ENCODE assay signal across 8 cellular contexts in genomic region chr2:113602869-113603466, GRCh38. TPM values are rescaled to one million over a fixed set of nuclear protein-coding genes. Genes with fewer than 3 reads are reported as not detected.
DNase-seq lines count a peak whose midpoint lies in the region; ATAC-seq and TF ChIP-seq lines count a peak whose summit lies in the region.

No MANE protein-coding gene starts in this region.

- TF ChIP-seq CTCF in WERI-Rb-1 (IDR thresholded peaks at IDR 0.05; ENCODE audit: low read depth, low read length) (no peak), heart right ventricle (IDR thresholded peaks at IDR 0.05) (no peak)

- no peaks in the 10 kb centered on the region for H3K36me3 ChIP-seq in WERI-Rb-1
- peaks cover 0 to 4% (median 0%) of the 10 kb centered on the region in 9 donors for H3K36me3 ChIP-seq in heart right ventricle
- H3K36me3 ChIP-seq in skeletal muscle tissue (ENCODE audit: control insufficient read depth in 3 of 3, insufficient read depth in 3 of 3, low read length in 3 of 3), result no peaks in the 10 kb centered on the region

- peak overlapping the region; percentile 67 for H3K27ac ChIP-seq in WERI-Rb-1
- H3K27ac ChIP-seq in heart right ventricle, result peak overlapping the region in 9 of 10 donors; percentile 58 to 96 (median 74)
- peak overlapping the region; percentile 88 for H3K27ac ChIP-seq in skeletal muscle tissue (ENCODE audit: low read depth, low read length)

- H3K9ac ChIP-seq in skeletal muscle tissue (ENCODE audit: low read depth in 1 of 3, low read length in 3 of 3), result peak overlapping the region; percentile 80 to 89 (median 82)

- ATAC-seq in GM21360 (IDR thresholded peaks at IDR 0.05; ENCODE audit: unreplicated experiment) (peak; percentile 15), heart right ventricle (peak; percentile 61 to 89 (median 83)), HG03342 (IDR thresholded peaks at IDR 0.05; ENCODE audit: unreplicated experiment) (no peak), HG02610 (IDR thresholded peaks at IDR 0.05; ENCODE audit: unreplicated experiment) (no peak)

- DNase-seq in WERI-Rb-1 (no peak), heart right ventricle (no peak), NCI-H146 (lab: John Stamatoyannopoulos, UW) (no peak), UCSD-AML1 (lab: John Stamatoyannopoulos, UW; ENCODE audit: unreplicated experiment) (no peak)

- H3K4me3 ChIP-seq in WERI-Rb-1 (ENCODE audit: low read depth, low read length) (peak overlapping the region; percentile 67), heart right ventricle (peak overlapping the region in 9 of 10 donors; percentile 21 to 72 (median 61)), skeletal muscle tissue (ENCODE audit: low read length in 3 of 3) (peak overlapping the region; percentile 76 to 86 (median 86))

- H3K27me3 ChIP-seq in WERI-Rb-1 (ENCODE audit: insufficient read depth, low read depth, severe bottlenecking) (no peaks in the 10 kb centered on the region), heart right ventricle (no peaks in the 10 kb centered on the region), skeletal muscle tissue (ENCODE audit: control insufficient read depth in 3 of 3, insufficient read depth in 3 of 3, low read length in 3 of 3) (no peaks in the 10 kb centered on the region)

- intact Hi-C loops in heart right ventricle (cut with DNase I), result loop anchor here in 3 of 10 donors (5.0 to 10.0 kb wide), 2 partner anchors 92 to 99 kb away; no protein-coding TSS in a partner anchor

- 57 to 65% methylated on average over 2 of the region's 2 CpGs for WGBS in heart right ventricle, 2 donors

- H3K9me3 ChIP-seq in WERI-Rb-1 (ENCODE audit: severe bottlenecking), result no peaks in the 10 kb centered on the region
- no peaks in the 10 kb centered on the region for H3K9me3 ChIP-seq in heart right ventricle
- no peaks in the 10 kb centered on the region for H3K9me3 ChIP-seq in skeletal muscle tissue (ENCODE audit: control insufficient read depth in 3 of 3, low read length in 3 of 3)

- peaks cover 0 to 11% (median 3%) of the 10 kb centered on the region in 9 donors for H3K4me1 ChIP-seq in heart right ventricle
- peaks cover 0 to 4% (median 4%) of the 10 kb centered on the region in 3 donors for H3K4me1 ChIP-seq in skeletal muscle tissue (ENCODE audit: control insufficient read depth in 3 of 3, insufficient read depth in 3 of 3, low read length in 3 of 3)

RNA-seq across cellular contexts. Expression of gene RABL2A, which starts 24.1 kb away (rescaled TPM):
- 10 to 100 TPM in 1 of 10 donors, 1 to 10 TPM in 9; 5.2 to 10.2 (median 7.3) TPM for total RNA-seq in heart right ventricle
- polyA plus RNA-seq in heart right ventricle, result 10 to 100 TPM in 1 of 2 donors, 1 to 10 TPM in 1; 3.5 to 14.9 TPM
- 8.9 TPM for total RNA-seq in skeletal muscle tissue

Comparison
In these comparisons a context has a peak if more than half of its experiments do, and no peak if none do; other contexts are left out.
1. ATAC-seq: peak in GM21360 (single experiment) and heart right ventricle (8 of 8); none in HG03342 (single experiment) and HG02610 (single experiment).
2. Peak in every context shown above with its lines, with median percentiles within 50 percentile points of each other: H3K27ac ChIP-seq and H3K4me3 ChIP-seq.